ENCODE assay signal across 9 cellular contexts in the genomic region with DNA sequence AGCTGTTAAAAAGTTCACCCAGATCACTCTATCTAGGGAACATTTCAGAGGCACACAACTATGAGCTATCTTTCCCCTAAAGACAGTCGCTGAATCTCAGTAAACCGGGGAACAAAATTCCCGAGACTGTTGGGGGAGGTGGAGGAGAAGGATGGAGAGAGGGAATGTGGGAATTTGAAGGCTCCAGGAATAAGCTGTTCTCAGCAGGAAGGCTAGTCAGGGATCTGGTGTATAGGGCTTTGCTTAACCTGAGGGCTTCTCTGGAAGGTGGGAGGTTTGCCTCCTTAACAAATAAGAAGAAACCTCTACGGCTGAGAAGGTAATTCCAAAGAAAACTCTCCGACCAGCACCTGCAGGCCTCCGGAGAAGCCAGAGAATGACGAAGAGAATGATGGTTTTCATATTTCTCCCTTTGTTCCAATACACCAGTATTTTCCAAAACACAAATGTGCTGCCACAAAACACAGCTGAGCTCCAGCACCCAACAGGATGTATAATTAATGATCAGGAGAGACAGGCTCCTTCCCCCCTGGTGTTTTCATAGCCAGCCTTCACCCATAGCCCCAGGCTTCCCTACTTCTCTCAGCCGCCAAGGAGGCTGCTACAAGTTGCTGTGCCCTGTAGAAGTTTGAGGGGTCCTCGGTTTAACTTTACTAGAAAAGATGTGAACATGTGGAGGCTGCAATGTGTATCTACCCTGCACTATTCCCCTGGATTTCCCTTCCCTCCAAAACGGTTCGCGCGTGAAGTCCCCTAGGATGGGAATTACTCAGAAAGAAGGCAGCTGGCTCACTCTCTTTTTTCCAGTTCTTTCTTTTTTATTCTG.
DNase-seq lines count a peak whose midpoint lies in the region; ATAC-seq and TF ChIP-seq lines count a peak whose summit lies in the region.
"Had no signal": no experiment of that assay in that cellular context is flagged by ENCODE, and none has a peak within 500 bp of the region (broad histone marks: within the 10 kb centered on the region; RNA-seq: fewer than 3 reads in every experiment).

No MANE protein-coding gene starts in this region.

- no peak for ATAC-seq in HG02588 (IDR thresholded peaks at IDR 0.05; ENCODE audit: unreplicated experiment)

- peaks cover 5% of the 10 kb centered on the region for H3K27me3 ChIP-seq in adipocyte (replicated peaks; ENCODE audit: control insufficient read depth, insufficient read depth, low read length)
- peaks cover 0 to 2% of the 10 kb centered on the region in 2 donors for H3K27me3 ChIP-seq in stomach smooth muscle (ENCODE audit: control insufficient read depth in 1 of 2, insufficient read depth in 2 of 2, low read length in 2 of 2)

- DNase-seq in HFF-Myc (ENCODE audit: extremely low read depth, low read depth): no peak
- peak; percentile 28 for DNase-seq in adipocyte (ENCODE audit: low read depth)
- no peak for DNase-seq in NCI-H1694 treated with DMSO at 0.1 percent for 48 hours (lab: John Stamatoyannopoulos, UW)
- no peak for DNase-seq in NCI-H2196 (lab: John Stamatoyannopoulos, UW; ENCODE audit: unreplicated experiment)
- DNase-seq in KBM-7: no peak
- DNase-seq: activated CD4-positive, alpha-beta T cell treated with anti-CD3 and anti-CD28 coated beads for 1 hour had no signal

- peaks cover 9% of the 10 kb centered on the region for H3K4me1 ChIP-seq in adipocyte (ENCODE audit: control insufficient read depth, insufficient read depth, low read length)
- H3K4me1 ChIP-seq in stomach smooth muscle (ENCODE audit: control insufficient read depth, insufficient read depth, low read length): peaks cover 56% of the 10 kb centered on the region

- in situ Hi-C loops in KBM-7 (cut with MboI; ENCODE audit: low pct_unique_long_range_greater_than_20kb, low sequenced_read_pairs): no loop called here

- TF ChIP-seq CTCF in HFF-Myc (IDR thresholded peaks at IDR 0.05; ENCODE audit: low read depth, low read length, missing control alignments): no peak

- H3K4me3 ChIP-seq in HFF-Myc (replicated peaks; ENCODE audit: low read depth, low read length) (peak overlapping the region; percentile 66), adipocyte (ENCODE audit: low read length) (peak overlapping the region; percentile 78), iPS-18c (ENCODE audit: insufficient read depth, low read depth, low read length) (peak overlapping the region; percentile 68), stomach smooth muscle (ENCODE audit: low read length in 2 of 2) (peak overlapping the region; percentile 85 to 90)

- H3K9me3 ChIP-seq in adipocyte (ENCODE audit: control insufficient read depth, low read length) (no peaks in the 10 kb centered on the region), iPS-18c (ENCODE audit: control insufficient read depth, insufficient read depth, low read length) (peaks cover 2% of the 10 kb centered on the region), stomach smooth muscle (ENCODE audit: control insufficient read depth in 2 of 2, low read length in 2 of 2) (no peaks in the 10 kb centered on the region)

- no peaks in the 10 kb centered on the region for H3K36me3 ChIP-seq in adipocyte (ENCODE audit: control insufficient read depth, insufficient read depth, low read length, severe bottlenecking)
- H3K36me3 ChIP-seq in stomach smooth muscle (ENCODE audit: control insufficient read depth in 2 of 2, insufficient read depth in 2 of 2, low read length in 2 of 2): no peaks in the 10 kb centered on the region

- H3K27ac ChIP-seq in stomach smooth muscle (ENCODE audit: low read length): peak overlapping the region; percentile 62

- no peak overlapping the region for H3K9ac ChIP-seq in adipocyte (ENCODE audit: low read length)
- peak overlapping the region; percentile 76 to 81 for H3K9ac ChIP-seq in stomach smooth muscle (ENCODE audit: low read length in 2 of 2)
